26 cellular contexts compared by ENCODE assay signal in the genomic region with DNA sequence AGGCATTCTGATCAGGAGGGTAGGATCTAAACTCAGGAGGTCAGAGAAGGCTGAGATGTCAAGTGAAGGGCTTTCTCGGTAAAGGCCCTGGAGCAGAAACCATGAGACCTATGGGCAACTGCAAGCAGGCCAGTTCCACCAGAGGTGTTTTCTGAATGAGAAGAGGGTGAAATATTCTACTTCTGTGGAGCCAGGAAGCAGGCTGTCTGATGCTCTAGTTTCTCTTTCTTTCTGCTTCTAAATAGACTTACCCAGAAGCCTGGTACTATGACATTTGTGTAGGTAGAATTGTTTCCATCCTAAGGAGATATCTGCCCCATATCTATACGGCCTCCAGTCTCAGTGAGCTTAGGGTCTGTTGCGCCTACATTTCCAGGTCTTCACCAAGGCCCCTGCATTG.
DNase-seq lines count a peak whose midpoint lies in the region; ATAC-seq, FAIRE-seq and TF ChIP-seq lines count a peak whose summit lies in the region.
"Had no signal": no experiment of that assay in that cellular context is flagged by ENCODE, and none has a peak within 500 bp of the region (broad histone marks: within the 10 kb centered on the region; RNA-seq: fewer than 3 reads in every experiment).

No MANE protein-coding gene starts in this region.

- peaks cover 40% of the 10 kb centered on the region for H3K4me1 ChIP-seq in CD4-positive, alpha-beta memory T cell (ENCODE audit: insufficient read depth, low read length)
- H3K4me1 ChIP-seq in muscle layer of duodenum (ENCODE audit: control insufficient read depth in 1 of 2, insufficient read depth in 2 of 2, low read length in 2 of 2), result peaks cover 4 to 15% of the 10 kb centered on the region in 2 donors
- no peaks in the 10 kb centered on the region for H3K4me1 ChIP-seq in psoas muscle

- H3K4me1 Mint-ChIP-seq in CD4-positive, alpha-beta memory T cell, result peaks cover 0 to 33% (median 14%) of the 10 kb centered on the region in 4 donors
- H3K4me1 Mint-ChIP-seq in activated CD8-positive, alpha-beta T cell treated with anti-CD3 and anti-CD28 coated beads for 36 hours (ENCODE audit: low read depth), result peaks cover 28% of the 10 kb centered on the region
- H3K4me1 Mint-ChIP-seq: nephron had no signal

- no peaks in the 10 kb centered on the region for H3K36me3 Mint-ChIP-seq in CD4-positive, alpha-beta memory T cell
- peaks cover 1% of the 10 kb centered on the region for H3K36me3 Mint-ChIP-seq in activated CD8-positive, alpha-beta T cell treated with anti-CD3 and anti-CD28 coated beads for 36 hours (ENCODE audit: low read depth)

- no peaks in the 10 kb centered on the region for H3K27me3 Mint-ChIP-seq in CD4-positive, alpha-beta memory T cell
- H3K27me3 Mint-ChIP-seq in activated CD8-positive, alpha-beta T cell treated with anti-CD3 and anti-CD28 coated beads for 36 hours, result no peaks in the 10 kb centered on the region
- H3K27me3 Mint-ChIP-seq: dendritic cell treated with granulocyte-macrophage colony-stimulating factor and Interleukin-4, amounts not matched to agents 40 ng/mL and 50 ng/mL, for 4 days had no signal

- no peak overlapping the region for H3K4me3 ChIP-seq in CD4-positive, alpha-beta memory T cell (ENCODE audit: low read length in 2 of 2)
- H3K4me3 ChIP-seq in muscle layer of duodenum (ENCODE audit: low read depth in 1 of 2, low read length in 2 of 2) (no peak overlapping the region), psoas muscle (no peak overlapping the region)
- H3K4me3 ChIP-seq: GM23248, heart left ventricle, thoracic aorta had no signal

- intact Hi-C loops in CD4-positive, alpha-beta memory T cell (cut with micrococcal nuclease), result no loop called here
- intact Hi-C loops in activated CD8-positive, alpha-beta T cell treated with anti-CD3 and anti-CD28 coated beads for 36 hours (cut with micrococcal nuclease), result no loop called here
- intact Hi-C loops in psoas muscle (cut with DNase I), result no loop called here

- peak overlapping the region in 1 of 8 donors; percentile 51 for H3K4me3 Mint-ChIP-seq in CD4-positive, alpha-beta memory T cell
- H3K4me3 Mint-ChIP-seq in activated CD8-positive, alpha-beta T cell treated with anti-CD3 and anti-CD28 coated beads for 36 hours, result no peak overlapping the region
- H3K4me3 Mint-ChIP-seq: dendritic cell treated with granulocyte-macrophage colony-stimulating factor and Interleukin-4, amounts not matched to agents 40 ng/mL and 50 ng/mL, for 4 days; nephron had no signal

- no peaks in the 10 kb centered on the region for H3K27me3 ChIP-seq in CD4-positive, alpha-beta memory T cell (ENCODE audit: insufficient read depth, low read length)
- H3K27me3 ChIP-seq in muscle layer of duodenum (ENCODE audit: low read depth, low read length), result no peaks in the 10 kb centered on the region
- H3K27me3 ChIP-seq in psoas muscle (ENCODE audit: insufficient read depth in 3 of 3, low read length in 2 of 3), result peaks cover 0 to 1% (median 0%) of the 10 kb centered on the region in 3 donors
- H3K27me3 ChIP-seq: heart left ventricle had no signal

- peak overlapping the region; percentile 60 for H3K27ac ChIP-seq in CD4-positive, alpha-beta memory T cell (ENCODE audit: low read depth, low read length)
- H3K27ac ChIP-seq in muscle layer of duodenum (ENCODE audit: low read length), result peak overlapping the region; percentile 2
- no peak overlapping the region for H3K27ac ChIP-seq in psoas muscle
- H3K27ac ChIP-seq: GM23248, heart left ventricle, thoracic aorta had no signal

- CTCF ChIA-PET in CD4-positive, alpha-beta memory T cell (lab: Charles Lee; ENCODE audit: partially characterized antibody), result interaction anchor here (1.0 to 1.9 kb wide), 2 partner anchors 9 to 140 kb away, joined by 3 to 10 read pairs; a partner anchor contains a TSS
- CTCF ChIA-PET in activated CD8-positive, alpha-beta T cell treated with anti-CD3 and anti-CD28 coated beads for 36 hours (lab: Charles Lee), result interaction anchor here (1.0 kb wide), 2 partner anchors 30 to 141 kb away, joined by 4 to 5 read pairs; a partner anchor contains a TSS

- no peak for DNase-seq in CD4-positive, alpha-beta memory T cell
- DNase-seq in GM12892 (ENCODE audit: insufficient read length) (no peak), epidermal melanocyte (ENCODE audit: insufficient read length, low spot score) (no peak), psoas muscle (no peak), germinal center (ENCODE audit: low spot score) (no peak)
- DNase-seq in activated CD8-positive, alpha-beta T cell treated with anti-CD3 and anti-CD28 coated beads for 36 hours, result no peak
- DNase-seq: activated CD4-positive, alpha-beta T cell treated with anti-CD3 and anti-CD28 coated beads for 4 hours; activated naive CD4-positive, alpha-beta T cell treated with Interleukin-2 at 50 U/mL for 16 hours; aorta; DMS153; GM23248; heart left ventricle; mesendoderm; NCI-H1092; NCI-H2029; NCI-H345; OCI-M1; posterior cingulate gyrus; SHP77; stimulated activated CD4-positive, alpha-beta T cell treated with anti-CD3 and anti-CD28 coated beads, Interleukin-15, amount 100 ng/mL, for 24 hours had no signal

- POLR2A ChIA-PET in CD4-positive, alpha-beta memory T cell (lab: Charles Lee; ENCODE audit: partially characterized antibody), result no interaction called here
- POLR2A ChIA-PET in activated CD8-positive, alpha-beta T cell treated with anti-CD3 and anti-CD28 coated beads for 36 hours (lab: Charles Lee), result no interaction called here

- H3K9me3 ChIP-seq in CD4-positive, alpha-beta memory T cell (ENCODE audit: control insufficient read depth in 1 of 2, low read length in 2 of 2), result no peaks in the 10 kb centered on the region
- no peaks in the 10 kb centered on the region for H3K9me3 ChIP-seq in muscle layer of duodenum (ENCODE audit: control insufficient read depth in 1 of 2, low read length in 2 of 2)
- H3K9me3 ChIP-seq in psoas muscle, result no peaks in the 10 kb centered on the region
- H3K9me3 ChIP-seq: heart left ventricle, thoracic aorta had no signal

- no peaks in the 10 kb centered on the region for H3K9me3 Mint-ChIP-seq in CD4-positive, alpha-beta memory T cell
- H3K9me3 Mint-ChIP-seq in activated CD8-positive, alpha-beta T cell treated with anti-CD3 and anti-CD28 coated beads for 36 hours, result no peaks in the 10 kb centered on the region
- H3K9me3 Mint-ChIP-seq: dendritic cell treated with granulocyte-macrophage colony-stimulating factor and Interleukin-4, amounts not matched to agents 40 ng/mL and 50 ng/mL, for 4 days; nephron had no signal

- H3K27ac Mint-ChIP-seq in CD4-positive, alpha-beta memory T cell, result peak overlapping the region in 6 of 7 donors; percentile 60 to 93 (median 87)
- peak overlapping the region; percentile 78 for H3K27ac Mint-ChIP-seq in activated CD8-positive, alpha-beta T cell treated with anti-CD3 and anti-CD28 coated beads for 36 hours
- H3K27ac Mint-ChIP-seq: dendritic cell treated with granulocyte-macrophage colony-stimulating factor and Interleukin-4, amounts not matched to agents 40 ng/mL and 50 ng/mL, for 4 days; nephron had no signal

- FAIRE-seq in GM12892 (lab: Jason Lieb, UNC), result peak; percentile 65

- ATAC-seq in activated CD8-positive, alpha-beta T cell treated with anti-CD3 and anti-CD28 coated beads for 36 hours, result no peak
- ATAC-seq in GM21390 (IDR thresholded peaks at IDR 0.05; ENCODE audit: unreplicated experiment) (no peak), psoas muscle (no peak)
- ATAC-seq: heart left ventricle, sciatic nerve had no signal

- TF ChIP-seq CTCF in activated CD8-positive, alpha-beta T cell treated with anti-CD3 and anti-CD28 coated beads for 36 hours (IDR thresholded peaks at IDR 0.05), result no peak
- no peak for TF ChIP-seq CTCF in psoas muscle (IDR thresholded peaks at IDR 0.05)

- TF ChIP-seq POLR2A in GM12892 (IDR thresholded peaks at IDR 0.05; ENCODE audit: low read depth, low read length), result no peak

- no peaks in the 10 kb centered on the region for H3K36me3 ChIP-seq in CD4-positive, alpha-beta memory T cell (ENCODE audit: insufficient read depth, low read length)
- H3K36me3 ChIP-seq in muscle layer of duodenum (ENCODE audit: control insufficient read depth in 1 of 2, insufficient read depth in 2 of 2, low read length in 2 of 2), result no peaks in the 10 kb centered on the region
- H3K36me3 ChIP-seq in psoas muscle (ENCODE audit: insufficient read depth in 1 of 2, low read depth in 1 of 2), result no peaks in the 10 kb centered on the region
- H3K36me3 ChIP-seq: heart left ventricle, thoracic aorta had no signal

- 93 to 97% (median 96%) methylated on average over 3 of the region's 3 CpGs for WGBS in psoas muscle, 3 donors
